ENCODE assay signal across 12 cellular contexts in genomic region chr4:148052448-148052847, GRCh38.
DNase-seq lines count a peak whose midpoint lies in the region; ATAC-seq lines count a peak whose summit lies in the region.
"Had no signal": no experiment of that assay in that cellular context is flagged by ENCODE, and none has a peak within 500 bp of the region (broad histone marks: within the 10 kb centered on the region; RNA-seq: fewer than 3 reads in every experiment).

No MANE protein-coding gene starts in this region.

- H3K9ac ChIP-seq in mesenchymal stem cell (ENCODE audit: low read length), result no peak overlapping the region

- peaks cover 10% of the 10 kb centered on the region for H3K36me3 Mint-ChIP-seq in activated T-helper 17 cell treated with anti-CD3 and anti-CD28 coated beads, Interleukin-2, amount 50 U/mL, for 72 hours (ENCODE audit: low read depth)

- peaks cover 3 to 57% of the 10 kb centered on the region in 2 experiments for H3K36me3 ChIP-seq in mesenchymal stem cell (ENCODE audit: control insufficient read depth in 1 of 2, insufficient read depth in 2 of 2, low read depth in 1 of 2, low read length in 2 of 2)

- no peak overlapping the region for H3K23ac ChIP-seq in mesenchymal stem cell (ENCODE audit: low read length in 2 of 2)

- H2AFZ ChIP-seq in mesenchymal stem cell (ENCODE audit: low read depth, low read length), result no peak overlapping the region

- no peak overlapping the region for H3K27ac ChIP-seq in mesenchymal stem cell (ENCODE audit: low read length, poor library complexity, severe bottlenecking)
- H3K27ac ChIP-seq: SJSA1 had no signal

- peaks cover 6% of the 10 kb centered on the region for H3K4me1 ChIP-seq in mesenchymal stem cell (ENCODE audit: control insufficient read depth, insufficient read depth, low read depth, low read length)
- H3K4me1 ChIP-seq: SJSA1 had no signal

- H3K79me1 ChIP-seq in mesenchymal stem cell (replicated peaks; ENCODE audit: low read length, poor library complexity, severe bottlenecking), result peaks cover 30% of the 10 kb centered on the region

- H3K9me3 ChIP-seq in mesenchymal stem cell (ENCODE audit: control insufficient read depth, low read length), result no peaks in the 10 kb centered on the region
- H3K9me3 ChIP-seq: SJSA1 had no signal

- H3K4me1 Mint-ChIP-seq in activated T-helper 17 cell treated with anti-CD3 and anti-CD28 coated beads, Interleukin-2, amount 50 U/mL, for 72 hours, result peaks cover 44% of the 10 kb centered on the region

- H3K14ac ChIP-seq in mesenchymal stem cell (ENCODE audit: low read length in 2 of 2), result no peak overlapping the region

- H2BK5ac ChIP-seq in mesenchymal stem cell (ENCODE audit: low read depth, low read length, poor library complexity, severe bottlenecking), result no peak overlapping the region

- H3K4me3 ChIP-seq in mesenchymal stem cell (ENCODE audit: insufficient read depth in 1 of 2, low read depth in 1 of 2, low read length in 2 of 2), result no peak overlapping the region
- H3K4me3 ChIP-seq: SJSA1 had no signal

- no peak overlapping the region for H4K8ac ChIP-seq in mesenchymal stem cell (ENCODE audit: low read length)

- no peak overlapping the region for H4K91ac ChIP-seq in mesenchymal stem cell (ENCODE audit: low read length)

- H2BK120ac ChIP-seq in mesenchymal stem cell (ENCODE audit: low read depth, low read length), result no peak overlapping the region

- no peaks in the 10 kb centered on the region for H3K9me3 Mint-ChIP-seq in activated T-helper 17 cell treated with anti-CD3 and anti-CD28 coated beads, Interleukin-2, amount 50 U/mL, for 72 hours

- H3K27ac Mint-ChIP-seq in activated T-helper 17 cell treated with anti-CD3 and anti-CD28 coated beads, Interleukin-2, amount 50 U/mL, for 72 hours, result peak overlapping the region; percentile 78

- no peaks in the 10 kb centered on the region for H3K27me3 Mint-ChIP-seq in activated T-helper 17 cell treated with anti-CD3 and anti-CD28 coated beads, Interleukin-2, amount 50 U/mL, for 72 hours

- no peaks in the 10 kb centered on the region for H3K27me3 ChIP-seq in mesenchymal stem cell (ENCODE audit: control insufficient read depth in 1 of 2, insufficient read depth in 1 of 2, low read length in 2 of 2)
- H3K27me3 ChIP-seq: SJSA1 had no signal

- ATAC-seq in GM18868 (IDR thresholded peaks at IDR 0.05; ENCODE audit: unreplicated experiment), result peak; percentile 12
- ATAC-seq in activated T-helper 17 cell treated with anti-CD3 and anti-CD28 coated beads, Interleukin-2, amount 50 U/mL, for 72 hours (replicated peaks), result peak; percentile 68
- no peak for ATAC-seq in HG02759 (IDR thresholded peaks at IDR 0.05; ENCODE audit: unreplicated experiment)
- ATAC-seq: esophagus mucosa had no signal

- H3K18ac ChIP-seq in mesenchymal stem cell (ENCODE audit: low read depth in 1 of 2, low read length in 2 of 2), result peak overlapping the region in 1 of 2 experiments; percentile 13

- peak overlapping the region; percentile 37 for H3K4me3 Mint-ChIP-seq in activated T-helper 17 cell treated with anti-CD3 and anti-CD28 coated beads, Interleukin-2, amount 50 U/mL, for 72 hours
- H3K4me3 Mint-ChIP-seq: brain had no signal

- no peak overlapping the region for H3K4ac ChIP-seq in mesenchymal stem cell (ENCODE audit: low read depth in 1 of 2, low read length in 2 of 2)

- H2BK12ac ChIP-seq in mesenchymal stem cell (ENCODE audit: low read length in 2 of 2), result no peak overlapping the region

- no peak overlapping the region for H2BK15ac ChIP-seq in mesenchymal stem cell (ENCODE audit: low read depth, poor library complexity, severe bottlenecking)

- no peak overlapping the region for H2AK5ac ChIP-seq in mesenchymal stem cell (ENCODE audit: low read length, severe bottlenecking)

- no peak overlapping the region for H3K4me2 ChIP-seq in mesenchymal stem cell (ENCODE audit: low read length, poor library complexity, severe bottlenecking)

- DNase-seq in CD1c-positive myeloid dendritic cell (ENCODE audit: extremely low spot score), result peak; percentile 15
- DNase-seq in mesenchymal stem cell, result peak; percentile 43
- DNase-seq in GM19238 (ENCODE audit: insufficient read length, low spot score), result no peak
- no peak for DNase-seq in dermis blood vessel endothelial cell
- DNase-seq: DMS 273 treated with DMSO at 0.1 percent for 48 hours, NCI-H524 treated with DMSO at 0.1 percent for 48 hours had no signal

Comparison
In these comparisons a context has a peak if more than half of its experiments do, and no peak if none do; other contexts are left out.
1. DNase-seq: peak in CD1c-positive myeloid dendritic cell (single experiment) and mesenchymal stem cell (single experiment); none in GM19238 (single experiment) and dermis blood vessel endothelial cell (single experiment).